8 cellular contexts compared by ENCODE assay signal in the genomic region with DNA sequence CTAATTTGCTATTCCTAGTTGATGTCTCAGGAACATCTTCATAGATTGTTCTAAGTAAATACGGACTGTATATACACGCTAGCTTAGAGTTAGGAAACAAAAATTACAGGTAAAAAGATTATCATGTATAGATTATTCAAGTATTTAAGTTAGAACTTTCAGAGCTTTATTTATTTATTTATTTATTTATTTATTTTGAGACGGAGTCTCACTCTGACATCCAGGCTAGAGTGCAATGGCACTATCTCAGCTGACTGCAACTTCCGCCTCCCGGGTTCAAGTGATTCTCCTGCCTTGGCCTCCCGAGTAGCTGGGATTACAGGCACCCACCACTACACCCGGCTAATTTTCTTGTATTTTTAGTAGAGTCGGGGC. TPM values are rescaled to one million over a fixed set of nuclear protein-coding genes. Genes with fewer than 3 reads are reported as not detected.
DNase-seq lines count a peak whose midpoint lies in the region; ATAC-seq, FAIRE-seq and TF ChIP-seq lines count a peak whose summit lies in the region.
"Not testable (repeated sequence)": the region's sequence is repeated elsewhere in the genome, so short reads cannot be mapped to it uniquely, and the experiment has no call there.

No MANE protein-coding gene starts in this region.

- peak overlapping the region; percentile 91 to 100 (median 98) for H3K4me3 Mint-ChIP-seq in CD8-positive, alpha-beta memory T cell
- H3K4me3 Mint-ChIP-seq in activated CD4-positive, alpha-beta T cell treated with anti-CD3 and anti-CD28 coated beads for 36 hours = peak overlapping the region; percentile 79

- BruUV-seq in GM12878 (replicated peaks; lab: Mats Ljungman, UMichigan) = not testable (repeated sequence)

- 86% methylated on average over 8 of the region's 8 CpGs for WGBS in GM12878 (ENCODE audit: insufficient coverage, insufficient replicate concordance, low lambda C conversion rate, missing lambda C conversion rate)
- WGBS in esophagus squamous epithelium, 2 donors = 88 to 89% methylated on average over 8 of the region's 8 CpGs
- WGBS in liver = 93% methylated on average over 8 of the region's 8 CpGs
- WGBS in pancreas, 2 donors = 78 to 80% methylated on average over 8 of the region's 8 CpGs

- RAD21 ChIA-PET in GM12878 (lab: Charles Lee; ENCODE audit: unreplicated experiment) = not testable (repeated sequence)

- ATAC-seq in activated CD4-positive, alpha-beta T cell treated with anti-CD3 and anti-CD28 coated beads for 36 hours; GM12878; pancreas: not testable (repeated sequence)

- peak overlapping the region; percentile 78 for H3K4me2 ChIP-seq in GM12878 (ENCODE audit: control insufficient read depth, insufficient read depth)

- SMC1A ChIA-PET in GM12878 (lab: Charles Lee; ENCODE audit: uncharacterized antibody, unreplicated experiment) = interaction anchor here (1.0 to 1.5 kb wide), 4 partner anchors 9 to 724 kb away, joined by 4 to 6 read pairs (median 6); partner anchors contain the start of gene HBP1

- H4K20me1 ChIP-seq in GM12878 (ENCODE audit: control insufficient read depth, insufficient read depth) = not testable (repeated sequence)

- not testable (repeated sequence) for H3K27me3 Mint-ChIP-seq in CD8-positive, alpha-beta memory T cell; activated CD4-positive, alpha-beta T cell treated with anti-CD3 and anti-CD28 coated beads for 36 hours

- FAIRE-seq in GM12878 (lab: Jason Lieb, UNC); pancreas (lab: Jason Lieb, UNC): not testable (repeated sequence)

- H3K4me1 ChIP-seq in CD8-positive, alpha-beta memory T cell (ENCODE audit: insufficient read depth, low read length) = peaks cover 40% of the 10 kb centered on the region
- not testable (repeated sequence) for H3K4me1 ChIP-seq in GM12878 (ENCODE audit: control insufficient read depth, insufficient read depth, low read length)
- H3K4me1 ChIP-seq in esophagus squamous epithelium = peaks cover 9 to 51% (median 30%) of the 10 kb centered on the region in 3 donors
- peaks cover 2 to 22% (median 14%) of the 10 kb centered on the region in 4 donors for H3K4me1 ChIP-seq in liver (ENCODE audit: control insufficient read depth in 4 of 4, insufficient read depth in 4 of 4, low read length in 3 of 4)
- H3K4me1 ChIP-seq in pancreas = peaks cover 0 to 21% (median 16%) of the 10 kb centered on the region in 3 donors
- peaks cover 0 to 33% (median 16%) of the 10 kb centered on the region in 4 donors for H3K4me1 ChIP-seq in tibial artery

- not testable (repeated sequence) for TF ChIP-seq EP300 in GM12878 (IDR thresholded peaks at IDR 0.05; ENCODE audit: borderline replicate concordance in 1 of 2, control insufficient read depth in 1 of 2, low read depth in 2 of 2, low read length in 2 of 2)

- TF ChIP-seq POLR2A in GM12878 (IDR thresholded peaks at IDR 0.05; ENCODE audit: low read depth, low read length); esophagus squamous epithelium (IDR thresholded peaks at IDR 0.05): not testable (repeated sequence)

- H3K9me3 ChIP-seq in CD8-positive, alpha-beta memory T cell (ENCODE audit: low read length); KOPT-K1 (ENCODE audit: insufficient read depth, low read length, poor library complexity, severe bottlenecking); GM12878 (replicated peaks; ENCODE audit: control insufficient read depth, insufficient read depth, low read length); esophagus squamous epithelium; liver (ENCODE audit: control insufficient read depth in 4 of 4, low read length in 3 of 4); pancreas; tibial artery: not testable (repeated sequence)

- peaks cover 59 to 69% (median 66%) of the 10 kb centered on the region in 3 donors for H3K4me1 Mint-ChIP-seq in CD8-positive, alpha-beta memory T cell
- H3K4me1 Mint-ChIP-seq in activated CD4-positive, alpha-beta T cell treated with anti-CD3 and anti-CD28 coated beads for 36 hours = peaks cover 53% of the 10 kb centered on the region

- H3K9ac ChIP-seq in GM12878 (ENCODE audit: control insufficient read depth, insufficient read depth, low read length) (peak overlapping the region; percentile 78; the same call in 1 of the 2 replicates), liver (ENCODE audit: low read depth in 1 of 2, low read length in 2 of 2) (peak overlapping the region; percentile 83 to 92)

- H2AFZ ChIP-seq in GM12878 (ENCODE audit: control insufficient read depth, low read depth, low read length) = not testable (repeated sequence)

- H3K36me3 Mint-ChIP-seq in CD8-positive, alpha-beta memory T cell = peaks cover 4 to 49% (median 11%) of the 10 kb centered on the region in 3 donors
- peaks cover 39% of the 10 kb centered on the region for H3K36me3 Mint-ChIP-seq in activated CD4-positive, alpha-beta T cell treated with anti-CD3 and anti-CD28 coated beads for 36 hours (ENCODE audit: low read depth)

- peak overlapping the region; percentile 90 to 100 (median 99) for H3K27ac Mint-ChIP-seq in CD8-positive, alpha-beta memory T cell
- H3K27ac Mint-ChIP-seq in activated CD4-positive, alpha-beta T cell treated with anti-CD3 and anti-CD28 coated beads for 36 hours = peak overlapping the region; percentile 92

- H3K79me2 ChIP-seq in GM12878 (ENCODE audit: control insufficient read depth, insufficient read depth, low read length) = peaks cover 58% of the 10 kb centered on the region

- H3K4me3 ChIP-seq in CD8-positive, alpha-beta memory T cell (ENCODE audit: low read length) = peak overlapping the region; percentile 86
- peak overlapping the region; percentile 91 for H3K4me3 ChIP-seq in GM12878
- H3K4me3 ChIP-seq in esophagus squamous epithelium = peak overlapping the region; percentile 69 to 86 (median 78)
- H3K4me3 ChIP-seq in liver (ENCODE audit: low read depth in 1 of 3, low read length in 3 of 3) = not testable (repeated sequence)
- H3K4me3 ChIP-seq in pancreas = peak overlapping the region in 3 of 4 donors; percentile 57 to 82 (median 66)
- peak overlapping the region; percentile 66 to 72 for H3K4me3 ChIP-seq in tibial artery

- not testable (repeated sequence) for DNase-seq in CD8-positive, alpha-beta memory T cell; activated CD4-positive, alpha-beta T cell treated with anti-CD3 and anti-CD28 coated beads for 36 hours; GM12878 (ENCODE audit: low read depth, low spot score); esophagus squamous epithelium (lab: John Stamatoyannopoulos, UW); pancreas; tibial artery

- CTCF ChIA-PET in CD8-positive, alpha-beta memory T cell (lab: Charles Lee) = interaction anchor here (1.5 to 6.4 kb wide), 2 partner anchors 149 to 429 kb away, joined by 4 to 38 read pairs; partner anchors contain the start of gene CBLL1
- CTCF ChIA-PET in activated CD4-positive, alpha-beta T cell treated with anti-CD3 and anti-CD28 coated beads for 36 hours (lab: Charles Lee) = interaction anchor here (0.8 to 2.9 kb wide), 6 partner anchors 9 to 233 kb away, joined by 3 to 10 read pairs (median 4); no protein-coding TSS in a partner anchor
- CTCF ChIA-PET in GM12878 (lab: Yijun Ruan, JAX) = interaction anchor here (1.6 to 10.3 kb wide), 3 partner anchors 13 to 149 kb away, joined by 5 to 61 read pairs (median 7); partner anchors contain the start of gene CBLL1

- POLR2A ChIA-PET in CD8-positive, alpha-beta memory T cell (lab: Charles Lee) = interaction anchor here (1.8 kb wide), 1 partner anchor 149 kb away, joined by 4 read pairs; no protein-coding TSS in a partner anchor
- POLR2A ChIA-PET in activated CD4-positive, alpha-beta T cell treated with anti-CD3 and anti-CD28 coated beads for 36 hours (lab: Charles Lee) = not testable (repeated sequence)
- POLR2A ChIA-PET in GM12878 (lab: Charles Lee) = interaction anchor here (1.1 kb wide), 1 partner anchor 724 kb away, joined by 3 read pairs; no protein-coding TSS in a partner anchor

- H3K27me3 ChIP-seq in CD8-positive, alpha-beta memory T cell (ENCODE audit: insufficient read depth, low read length, poor library complexity, severe bottlenecking); GM12878 (replicated peaks in 1 of 2; ENCODE audit: control insufficient read depth in 2 of 2, insufficient read depth in 2 of 2, low read length in 1 of 2); esophagus squamous epithelium; liver (ENCODE audit: control insufficient read depth in 4 of 4, insufficient read depth in 4 of 4, low read length in 3 of 4); pancreas; tibial artery: not testable (repeated sequence)

- in situ Hi-C loops in GM12878 (cut with MboI) = not testable (repeated sequence)

- not testable (repeated sequence) for TF ChIP-seq CTCF in GM12878 (IDR thresholded peaks at IDR 0.05 in 2 of 3, conservative IDR thresholded peaks at IDR 0.05 in 1 of 3; ENCODE audit: control insufficient read depth in 2 of 3, extremely low read depth in 1 of 3, insufficient read depth in 1 of 3, low read depth in 3 of 3, low read length in 3 of 3); esophagus squamous epithelium (IDR thresholded peaks at IDR 0.05); liver (IDR thresholded peaks at IDR 0.05; ENCODE audit: low read depth, low read length, missing input control); pancreas (IDR thresholded peaks at IDR 0.05); tibial artery (IDR thresholded peaks at IDR 0.05)

- peaks cover 10% of the 10 kb centered on the region for H3K36me3 ChIP-seq in CD8-positive, alpha-beta memory T cell (ENCODE audit: insufficient read depth, low read length)
- H3K36me3 ChIP-seq in KOPT-K1 (ENCODE audit: insufficient read depth, low read length) (peaks cover 46% of the 10 kb centered on the region), esophagus squamous epithelium (peaks cover 0 to 34% (median 0%) of the 10 kb centered on the region in 3 donors), liver (ENCODE audit: control insufficient read depth in 4 of 4, insufficient read depth in 3 of 4, low read depth in 1 of 4, low read length in 3 of 4) (peaks cover 0 to 18% (median 12%) of the 10 kb centered on the region in 4 donors), tibial artery (peaks cover 4 to 20% (median 13%) of the 10 kb centered on the region in 3 donors)
- not testable (repeated sequence) for H3K36me3 ChIP-seq in GM12878 (ENCODE audit: control insufficient read depth in 2 of 2, insufficient read depth in 2 of 2, low read length in 1 of 2); pancreas

- intact Hi-C loops in activated CD4-positive, alpha-beta T cell treated with anti-CD3 and anti-CD28 coated beads for 36 hours (cut with DNase I, micrococcal nuclease) = loop anchor here (5.0 kb wide), 2 partner anchors 310 to 330 kb away; partner anchors contain the start of genes COG5 (in 2 of the 2), DUS4L (in 2 of the 2) and BCAP29 (in 1 of the 2)
- intact Hi-C loops in GM12878 (cut with micrococcal nuclease; ENCODE audit: unreplicated experiment); esophagus squamous epithelium (cut with DNase I); pancreas (cut with DNase I): not testable (repeated sequence)
- intact Hi-C loops in tibial artery (cut with DNase I; ENCODE audit: low total_unique reads) = loop anchor here (10.0 kb wide), 1 partner anchor 148 kb away; the partner anchor contains the start of gene CBLL1

- TF ChIP-seq RAD21 in GM12878 (IDR thresholded peaks at IDR 0.05; ENCODE audit: insufficient read depth, low read depth, low read length); liver (IDR thresholded peaks at IDR 0.05): not testable (repeated sequence)

- H3K27ac ChIP-seq in CD8-positive, alpha-beta memory T cell (ENCODE audit: low read depth, low read length) = peak overlapping the region; percentile 93
- H3K27ac ChIP-seq in KOPT-K1 (ENCODE audit: low read depth, low read length, poor library complexity, severe bottlenecking) = peak overlapping the region; percentile 72
- peak overlapping the region; percentile 73; the same call in 1 of the 2 replicates for H3K27ac ChIP-seq in GM12878 (ENCODE audit: control insufficient read depth, insufficient read depth)
- peak overlapping the region; percentile 95 to 98 (median 97) for H3K27ac ChIP-seq in esophagus squamous epithelium
- peak overlapping the region in 1 of 2 donors; percentile 97 for H3K27ac ChIP-seq in liver (ENCODE audit: low read depth in 1 of 2, low read length in 2 of 2)
- peak overlapping the region in 2 of 4 donors; percentile 87 to 91 for H3K27ac ChIP-seq in pancreas
- peak overlapping the region in 1 of 2 donors; percentile 93 for H3K27ac ChIP-seq in tibial artery

- H3K9me3 Mint-ChIP-seq in CD8-positive, alpha-beta memory T cell; activated CD4-positive, alpha-beta T cell treated with anti-CD3 and anti-CD28 coated beads for 36 hours (ENCODE audit: low read depth): not testable (repeated sequence)

RNA-seq across cellular contexts. Expression of gene DLD, which starts 1.4 kb away (rescaled TPM):
- 100 to 1,000 TPM; 121 TPM for total RNA-seq in CD8-positive, alpha-beta memory T cell
- polyA plus RNA-seq in CD8-positive, alpha-beta memory T cell = 53.4 TPM
- total RNA-seq in activated CD4-positive, alpha-beta T cell treated with anti-CD3 and anti-CD28 coated beads for 36 hours = 100 to 1,000 TPM in 1 of 2 experiments, 10 to 100 TPM in 1; 71.4 to 101 TPM
- 165 and 179 TPM in 2 replicates for total RNA-seq in GM12878 (2013; cell fraction: nucleolus; rRNA removed)
- total RNA-seq in GM12878 (2014; rRNA removed) (62.7 and 78.9 TPM in 2 replicates), GM12878 (2014; rRNA removed; fragmentation: Illumina TruSeq; extraction: Trizol) (80.6 and 82.9 TPM in 2 replicates), GM12878 (2021) (94.2 and 97.6 TPM in 2 replicates), esophagus squamous epithelium (100 to 1,000 TPM in 1 of 4 donors, 10 to 100 TPM in 3; 48.6 to 132 (median 72.7) TPM), liver (10 to 100 TPM; 49.4 to 78.1 TPM), pancreas (10 to 100 TPM; 23.6 to 43.0 (median 36.0) TPM)
- polyA plus RNA-seq in GM12878 (2011; ENCODE audit: low read depth) = 52.1 TPM
- polyA plus RNA-seq in GM12878 (2011; rRNA removed) (175 and 282 TPM in 2 replicates), GM12878 (2014; fragmentation: Illumina TruSeq; extraction: Trizol) (314 and 369 TPM in 2 replicates), GM12878 (2014; fragmentation: Nextera tagmentation; extraction: Ambion mirVana) (100 to 1,000 TPM; 147 to 215 TPM), GM12878 (2014; rRNA removed) (109 and 133 TPM in 2 replicates), GM12878 (2016; fragmentation: Nextera tagmentation; extraction: Ambion mirVana) (100 to 1,000 TPM; 192 to 196 TPM), liver (100 to 1,000 TPM in 1 of 2 donors, 10 to 100 TPM in 1; 56.1 to 121 TPM), pancreas (10 to 100 TPM in 1 of 2 donors, 1 to 10 TPM in 1; 8.2 to 32.9 TPM)
- 107 and 180 TPM in 2 replicates for polyA plus RNA-seq in GM12878 (2011; cell fraction: cytosol; rRNA removed)
- polyA plus RNA-seq in GM12878 (2011; cell fraction: nucleus; rRNA removed) = 113 and 159 TPM in 2 replicates
- polyA plus RNA-seq in GM12878 (2012) = 74.2 and 108 TPM in 2 replicates
- 156 and 216 TPM in 2 replicates for polyA minus RNA-seq in GM12878 (2011; rRNA and poly(A)+ RNA removed)
- polyA minus RNA-seq in GM12878 (2011; cell fraction: cytosol; rRNA and poly(A)+ RNA removed) = 25.8 and 41.4 TPM in 2 replicates
- polyA minus RNA-seq in GM12878 (2011; cell fraction: nucleus; rRNA and poly(A)+ RNA removed) = 31.9 and 55.5 TPM in 2 replicates
